ENCODE assay signal across 15 cellular contexts in genomic region chr14:34251662-34252061, GRCh38.
"Had no signal": no experiment of that assay in that cellular context is flagged by ENCODE, and none has a peak within 500 bp of the region (broad histone marks: within the 10 kb centered on the region; RNA-seq: fewer than 3 reads in every experiment).

No MANE protein-coding gene starts in this region.

- H3K4me3 ChIP-seq: SJSA1, thyroid gland had no signal

- DNase-seq: activated CD4-positive, alpha-beta T cell treated with anti-CD3 and anti-CD28 coated beads, Interleukin-2, amount 50 U/mL, for 1 hour; activated CD8-positive, alpha-beta memory T cell treated with anti-CD3 and anti-CD28 coated beads for 24 hours; activated naive CD8-positive, alpha-beta T cell treated with anti-CD3 and anti-CD28 coated beads, Interleukin-2, amount 10 ng/mL, durations not matched to agents 7 days and 5 days; anterior cingulate cortex; cerebellar nuclear complex; head of caudate nucleus; naive B cell; nucleus accumbens; posterior cingulate gyrus; right cardiac atrium; stimulated activated CD4-positive, alpha-beta T cell treated with anti-CD3 and anti-CD28 coated beads, Interleukin-1b, Interleukin-23, amount 100 ng/mL, for 48 hours; SW 1271; thyroid gland had no signal

- H3K36me3 ChIP-seq: SJSA1, thyroid gland had no signal

- ATAC-seq: activated CD4-positive, CD25-positive, alpha-beta regulatory T cell treated with anti-CD3 and anti-CD28 coated beads, Interleukin-2, amount 50 U/mL, for 24 hours had no signal

- H3K4me1 ChIP-seq: SJSA1, thyroid gland had no signal

- H3K27me3 ChIP-seq: thyroid gland had no signal

- H3K27ac ChIP-seq: SJSA1, thyroid gland had no signal

- H3K9me3 ChIP-seq: SJSA1, thyroid gland had no signal
